1 cellular context compared by ENCODE assay signal in the genomic region with DNA sequence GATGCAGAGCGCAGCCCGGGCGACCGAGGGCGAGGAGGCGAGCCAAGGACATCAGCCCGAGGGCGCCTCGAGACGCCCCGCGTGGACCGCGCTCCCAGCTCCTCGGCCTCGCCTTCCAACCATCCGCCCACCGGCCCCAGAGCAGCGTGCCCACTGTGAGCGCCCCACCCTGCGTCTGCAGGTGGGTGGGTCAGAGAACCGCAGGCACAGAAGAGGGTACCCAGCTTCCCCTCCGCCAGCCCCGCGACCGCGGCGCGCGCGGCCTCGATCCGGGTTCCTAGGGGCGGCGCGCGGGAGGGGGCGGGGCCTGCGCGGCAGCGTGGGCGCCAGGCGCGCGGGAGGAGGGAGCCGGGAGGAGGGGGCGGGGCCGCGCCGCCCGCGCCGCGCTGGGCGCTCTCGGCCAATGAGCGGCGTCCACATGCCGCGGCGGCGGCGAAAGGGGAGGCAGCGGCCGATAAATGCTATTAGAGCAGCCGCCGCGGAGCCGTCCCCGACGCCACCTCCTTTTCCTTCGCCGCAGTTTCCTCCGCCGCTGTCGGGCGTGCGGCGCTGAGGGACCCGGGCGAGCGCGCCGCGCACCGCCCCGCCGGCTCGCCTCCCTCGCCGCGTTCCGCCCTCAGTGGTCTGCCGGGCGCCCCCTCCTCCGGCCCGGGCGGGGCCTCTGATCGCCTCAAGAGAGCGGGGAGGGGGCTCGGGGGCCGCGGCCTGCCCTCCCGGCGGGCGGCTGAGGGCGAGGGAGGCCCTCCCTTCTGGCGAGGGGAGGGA.
TF ChIP-seq lines count a peak whose summit lies in the region.

A gene (plus strand): TSS at position 464 of the 765 bp plus-strand sequence. CDS start 543 bp downstream, outside the sequence.

TF ChIP-seq in HepG2, 621 proteins besides CTCF, POLR2A, EP300 and RAD21 (continued from another document and continues in another):
- TF ChIP-seq ZC3H4 (CRISPR knock-in tag; IDR thresholded peaks at IDR 0.05; ENCODE audit: borderline replicate concordance) (no peak), SSRP1 (CRISPR knock-in tag; IDR thresholded peaks at IDR 0.05) (no peak), RCOR2 (CRISPR knock-in tag; IDR thresholded peaks at IDR 0.05) (no peak), NFE2 (CRISPR knock-in tag; IDR thresholded peaks at IDR 0.05) (no peak), GPN1 (CRISPR knock-in tag; IDR thresholded peaks at IDR 0.05; ENCODE audit: borderline replicate concordance) (0 out of 2 replicates have a peak, but pooled peaks have one; percentile 64), YY1 (IDR thresholded peaks at IDR 0.05; ENCODE audit: insufficient read depth, insufficient replicate concordance, low read depth, low read length) (peak; percentile 69), DMAP1 (CRISPR knock-in tag; IDR thresholded peaks at IDR 0.05) (peak; percentile 67; the same call in 1 of the 2 replicates), ZFP82 (CRISPR knock-in tag; IDR thresholded peaks at IDR 0.05; ENCODE audit: borderline replicate concordance) (no peak), MEF2D (CRISPR knock-in tag; IDR thresholded peaks at IDR 0.05) (no peak), ZNF761 (CRISPR knock-in tag; conservative IDR thresholded peaks at IDR 0.05) (peak; percentile 11; the same call in 1 of the 2 replicates), ZNF543 (CRISPR knock-in tag; IDR thresholded peaks at IDR 0.05) (peak; percentile 23; the same call in 1 of the 2 replicates), ZNF883 (CRISPR knock-in tag; IDR thresholded peaks at IDR 0.05; ENCODE audit: not compliant biosample characterization) (peak; percentile 18), HIVEP1 (CRISPR knock-in tag; IDR thresholded peaks at IDR 0.05) (peak; percentile 61; the same call in 1 of the 2 replicates), ZNF772 (CRISPR knock-in tag; IDR thresholded peaks at IDR 0.05) (no peak), NFIB (CRISPR knock-in tag; IDR thresholded peaks at IDR 0.05; ENCODE audit: borderline replicate concordance) (no peak), ZBTB3 (CRISPR knock-in tag; IDR thresholded peaks at IDR 0.05; ENCODE audit: borderline replicate concordance, low read depth) (no peak), ZNF33A (CRISPR knock-in tag; IDR thresholded peaks at IDR 0.05; ENCODE audit: borderline replicate concordance) (no peak), REXO4 (CRISPR knock-in tag; IDR thresholded peaks at IDR 0.05; ENCODE audit: borderline replicate concordance) (0 out of 2 replicates have a peak, but pooled peaks have one; percentile 58), ZBTB7A (CRISPR knock-in tag; IDR thresholded peaks at IDR 0.05) (0 out of 2 replicates have a peak, but pooled peaks have one; percentile 48), FOXC1 (CRISPR knock-in tag; IDR thresholded peaks at IDR 0.05; ENCODE audit: borderline replicate concordance) (peak; percentile 70; the same call in 1 of the 2 replicates), ZSCAN20 (CRISPR knock-in tag; IDR thresholded peaks at IDR 0.05; ENCODE audit: borderline replicate concordance) (no peak), ZNF768 (CRISPR knock-in tag; IDR thresholded peaks at IDR 0.05) (peak; percentile 49; the same call in 1 of the 2 replicates), ZFP62 (CRISPR knock-in tag; IDR thresholded peaks at IDR 0.05) (no peak), NR2F1 (CRISPR knock-in tag; IDR thresholded peaks at IDR 0.05) (no peak), ELF1 (CRISPR knock-in tag; IDR thresholded peaks at IDR 0.05) (0 out of 2 replicates have a peak, but pooled peaks have one; percentile 24), ZNF878 (CRISPR knock-in tag; IDR thresholded peaks at IDR 0.05) (no peak), ZBTB7B (CRISPR knock-in tag; IDR thresholded peaks at IDR 0.05) (0 out of 2 replicates have a peak, but pooled peaks have one; percentile 40), ZNF446 (CRISPR knock-in tag; IDR thresholded peaks at IDR 0.05) (0 out of 2 replicates have a peak, but pooled peaks have one; percentile 6), NFKB2 (CRISPR knock-in tag; IDR thresholded peaks at IDR 0.05; ENCODE audit: borderline replicate concordance) (peak; percentile 62; the same call in 1 of the 2 replicates), HMG20A (CRISPR knock-in tag; IDR thresholded peaks at IDR 0.05; ENCODE audit: borderline replicate concordance) (no peak), ZBTB38 (CRISPR knock-in tag; IDR thresholded peaks at IDR 0.05) (no peak), REPIN1 (CRISPR knock-in tag; IDR thresholded peaks at IDR 0.05; ENCODE audit: borderline replicate concordance, low read depth) (no peak), PCBP2 (optimal IDR thresholded peaks at IDR 0.05; ENCODE audit: low read depth, low read length, poor library complexity, severe bottlenecking) (no peak), HNRNPUL1 (IDR thresholded peaks at IDR 0.05; ENCODE audit: low read depth, low read length) (no peak), PHF21A (CRISPR knock-in tag; IDR thresholded peaks at IDR 0.05) (peak; percentile 52; the same call in 1 of the 2 replicates), WIZ (CRISPR knock-in tag; IDR thresholded peaks at IDR 0.05) (no peak), SIN3A (IDR thresholded peaks at IDR 0.05; ENCODE audit: borderline replicate concordance, low read depth, low read length) (no peak), SRSF9 (IDR thresholded peaks at IDR 0.05; ENCODE audit: borderline replicate concordance, insufficient read depth, low read depth, low read length, poor library complexity, severe bottlenecking) (no peak), MBD4 (IDR thresholded peaks at IDR 0.05; ENCODE audit: borderline replicate concordance, low read length) (no peak), JDP2 (CRISPR knock-in tag; IDR thresholded peaks at IDR 0.05; ENCODE audit: borderline replicate concordance) (no peak), ZNF782 (CRISPR knock-in tag; IDR thresholded peaks at IDR 0.05; ENCODE audit: borderline replicate concordance) (0 out of 2 replicates have a peak, but pooled peaks have one; percentile 16), TOPORS (CRISPR knock-in tag; IDR thresholded peaks at IDR 0.05) (peak; percentile 70; the same call in 1 of the 2 replicates)
- TF ChIP-seq, protein P1, sequence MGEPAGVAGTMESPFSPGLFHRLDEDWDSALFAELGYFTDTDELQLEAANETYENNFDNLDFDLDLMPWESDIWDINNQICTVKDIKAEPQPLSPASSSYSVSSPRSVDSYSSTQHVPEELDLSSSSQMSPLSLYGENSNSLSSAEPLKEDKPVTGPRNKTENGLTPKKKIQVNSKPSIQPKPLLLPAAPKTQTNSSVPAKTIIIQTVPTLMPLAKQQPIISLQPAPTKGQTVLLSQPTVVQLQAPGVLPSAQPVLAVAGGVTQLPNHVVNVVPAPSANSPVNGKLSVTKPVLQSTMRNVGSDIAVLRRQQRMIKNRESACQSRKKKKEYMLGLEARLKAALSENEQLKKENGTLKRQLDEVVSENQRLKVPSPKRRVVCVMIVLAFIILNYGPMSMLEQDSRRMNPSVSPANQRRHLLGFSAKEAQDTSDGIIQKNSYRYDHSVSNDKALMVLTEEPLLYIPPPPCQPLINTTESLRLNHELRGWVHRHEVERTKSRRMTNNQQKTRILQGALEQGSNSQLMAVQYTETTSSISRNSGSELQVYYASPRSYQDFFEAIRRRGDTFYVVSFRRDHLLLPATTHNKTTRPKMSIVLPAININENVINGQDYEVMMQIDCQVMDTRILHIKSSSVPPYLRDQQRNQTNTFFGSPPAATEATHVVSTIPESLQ (CRISPR knock-in tag; conservative IDR thresholded peaks at IDR 0.05): no peak
- TF ChIP-seq, protein P2, sequence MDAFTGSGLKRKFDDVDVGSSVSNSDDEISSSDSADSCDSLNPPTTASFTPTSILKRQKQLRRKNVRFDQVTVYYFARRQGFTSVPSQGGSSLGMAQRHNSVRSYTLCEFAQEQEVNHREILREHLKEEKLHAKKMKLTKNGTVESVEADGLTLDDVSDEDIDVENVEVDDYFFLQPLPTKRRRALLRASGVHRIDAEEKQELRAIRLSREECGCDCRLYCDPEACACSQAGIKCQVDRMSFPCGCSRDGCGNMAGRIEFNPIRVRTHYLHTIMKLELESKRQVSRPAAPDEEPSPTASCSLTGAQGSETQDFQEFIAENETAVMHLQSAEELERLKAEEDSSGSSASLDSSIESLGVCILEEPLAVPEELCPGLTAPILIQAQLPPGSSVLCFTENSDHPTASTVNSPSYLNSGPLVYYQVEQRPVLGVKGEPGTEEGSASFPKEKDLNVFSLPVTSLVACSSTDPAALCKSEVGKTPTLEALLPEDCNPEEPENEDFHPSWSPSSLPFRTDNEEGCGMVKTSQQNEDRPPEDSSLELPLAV (CRISPR knock-in tag; conservative IDR thresholded peaks at IDR 0.05; ENCODE audit: low read depth): no peak
- TF ChIP-seq, protein P3, sequence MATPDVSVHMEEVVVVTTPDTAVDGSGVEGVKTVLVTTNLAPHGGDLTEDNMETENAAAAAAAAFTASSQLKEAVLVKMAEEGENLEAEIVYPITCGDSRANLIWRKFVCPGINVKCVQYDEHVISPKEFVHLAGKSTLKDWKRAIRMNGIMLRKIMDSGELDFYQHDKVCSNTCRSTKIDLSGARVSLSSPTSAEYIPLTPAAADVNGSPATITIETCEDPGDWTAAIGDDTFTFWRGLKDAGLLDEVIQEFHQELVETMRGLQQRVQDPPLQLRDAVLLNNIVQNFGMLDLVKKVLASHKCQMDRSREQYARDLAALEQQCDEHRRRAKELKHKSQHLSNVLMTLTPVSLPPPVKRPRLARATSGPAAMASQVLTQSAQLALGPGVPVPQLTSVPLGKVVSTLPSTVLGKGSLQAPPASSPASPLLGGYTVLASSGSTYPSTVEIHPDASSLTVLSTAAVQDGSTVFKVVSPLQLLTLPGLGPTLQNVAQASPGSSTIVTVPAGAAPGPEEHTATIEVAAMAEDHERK (CRISPR knock-in tag; IDR thresholded peaks at IDR 0.05; ENCODE audit: low read depth): no peak
- TF ChIP-seq, protein P4, sequence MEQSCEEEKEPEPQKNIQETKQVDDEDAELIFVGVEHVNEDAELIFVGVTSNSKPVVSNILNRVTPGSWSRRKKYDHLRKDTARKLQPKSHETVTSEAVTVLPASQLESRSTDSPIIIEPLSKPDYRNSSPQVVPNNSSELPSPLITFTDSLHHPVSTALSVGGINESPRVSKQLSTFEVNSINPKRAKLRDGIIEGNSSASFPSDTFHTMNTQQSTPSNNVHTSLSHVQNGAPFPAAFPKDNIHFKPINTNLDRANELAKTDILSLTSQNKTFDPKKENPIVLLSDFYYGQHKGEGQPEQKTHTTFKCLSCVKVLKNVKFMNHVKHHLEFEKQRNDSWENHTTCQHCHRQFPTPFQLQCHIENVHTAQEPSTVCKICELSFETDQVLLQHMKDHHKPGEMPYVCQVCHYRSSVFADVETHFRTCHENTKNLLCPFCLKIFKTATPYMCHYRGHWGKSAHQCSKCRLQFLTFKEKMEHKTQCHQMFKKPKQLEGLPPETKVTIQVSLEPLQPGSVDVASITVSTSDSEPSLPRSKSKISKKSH (CRISPR knock-in tag; IDR thresholded peaks at IDR 0.05; ENCODE audit: borderline replicate concordance): no peak
- TF ChIP-seq, protein P5, sequence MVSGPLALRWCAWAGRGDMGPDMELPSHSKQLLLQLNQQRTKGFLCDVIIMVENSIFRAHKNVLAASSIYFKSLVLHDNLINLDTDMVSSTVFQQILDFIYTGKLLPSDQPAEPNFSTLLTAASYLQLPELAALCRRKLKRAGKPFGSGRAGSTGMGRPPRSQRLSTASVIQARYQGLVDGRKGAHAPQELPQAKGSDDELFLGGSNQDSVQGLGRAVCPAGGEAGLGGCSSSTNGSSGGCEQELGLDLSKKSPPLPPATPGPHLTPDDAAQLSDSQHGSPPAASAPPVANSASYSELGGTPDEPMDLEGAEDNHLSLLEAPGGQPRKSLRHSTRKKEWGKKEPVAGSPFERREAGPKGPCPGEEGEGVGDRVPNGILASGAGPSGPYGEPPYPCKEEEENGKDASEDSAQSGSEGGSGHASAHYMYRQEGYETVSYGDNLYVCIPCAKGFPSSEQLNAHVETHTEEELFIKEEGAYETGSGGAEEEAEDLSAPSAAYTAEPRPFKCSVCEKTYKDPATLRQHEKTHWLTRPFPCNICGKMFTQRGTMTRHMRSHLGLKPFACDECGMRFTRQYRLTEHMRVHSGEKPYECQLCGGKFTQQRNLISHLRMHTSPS (CRISPR knock-in tag; IDR thresholded peaks at IDR 0.05; ENCODE audit: low read depth): 0 out of 2 replicates have a peak, but pooled peaks have one; percentile 4
- TF ChIP-seq, protein P6, sequence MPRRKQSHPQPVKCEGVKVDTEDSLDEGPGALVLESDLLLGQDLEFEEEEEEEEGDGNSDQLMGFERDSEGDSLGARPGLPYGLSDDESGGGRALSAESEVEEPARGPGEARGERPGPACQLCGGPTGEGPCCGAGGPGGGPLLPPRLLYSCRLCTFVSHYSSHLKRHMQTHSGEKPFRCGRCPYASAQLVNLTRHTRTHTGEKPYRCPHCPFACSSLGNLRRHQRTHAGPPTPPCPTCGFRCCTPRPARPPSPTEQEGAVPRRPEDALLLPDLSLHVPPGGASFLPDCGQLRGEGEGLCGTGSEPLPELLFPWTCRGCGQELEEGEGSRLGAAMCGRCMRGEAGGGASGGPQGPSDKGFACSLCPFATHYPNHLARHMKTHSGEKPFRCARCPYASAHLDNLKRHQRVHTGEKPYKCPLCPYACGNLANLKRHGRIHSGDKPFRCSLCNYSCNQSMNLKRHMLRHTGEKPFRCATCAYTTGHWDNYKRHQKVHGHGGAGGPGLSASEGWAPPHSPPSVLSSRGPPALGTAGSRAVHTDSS (CRISPR knock-in tag; conservative IDR thresholded peaks at IDR 0.05): no peak
- TF ChIP-seq, protein P7, sequence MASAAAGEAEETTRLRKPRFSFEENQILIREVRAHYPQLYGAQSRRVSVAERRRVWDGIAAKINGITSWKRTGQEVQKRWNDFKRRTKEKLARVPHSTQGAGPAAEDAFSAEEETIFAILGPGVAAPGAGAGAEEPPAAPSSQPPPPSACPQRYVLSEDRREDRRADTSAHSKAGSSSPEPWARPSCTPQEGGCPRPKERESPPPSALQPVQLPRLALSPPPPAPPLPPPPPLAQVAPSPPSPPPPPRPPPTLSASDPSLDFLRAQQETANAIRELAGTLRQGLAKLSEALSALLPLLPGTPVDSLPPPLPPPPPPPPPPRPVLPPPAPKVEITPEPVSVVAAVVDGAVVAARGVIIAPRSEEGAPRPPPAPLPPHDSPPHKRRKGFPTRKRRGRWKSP (CRISPR knock-in tag; IDR thresholded peaks at IDR 0.05): peak; percentile 66
- TF ChIP-seq, protein P8, sequence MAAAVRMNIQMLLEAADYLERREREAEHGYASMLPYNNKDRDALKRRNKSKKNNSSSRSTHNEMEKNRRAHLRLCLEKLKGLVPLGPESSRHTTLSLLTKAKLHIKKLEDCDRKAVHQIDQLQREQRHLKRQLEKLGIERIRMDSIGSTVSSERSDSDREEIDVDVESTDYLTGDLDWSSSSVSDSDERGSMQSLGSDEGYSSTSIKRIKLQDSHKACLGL (CRISPR knock-in tag; IDR thresholded peaks at IDR 0.05): peak; percentile 68; the same call in 1 of the 2 replicates
- TF ChIP-seq, protein P9, sequence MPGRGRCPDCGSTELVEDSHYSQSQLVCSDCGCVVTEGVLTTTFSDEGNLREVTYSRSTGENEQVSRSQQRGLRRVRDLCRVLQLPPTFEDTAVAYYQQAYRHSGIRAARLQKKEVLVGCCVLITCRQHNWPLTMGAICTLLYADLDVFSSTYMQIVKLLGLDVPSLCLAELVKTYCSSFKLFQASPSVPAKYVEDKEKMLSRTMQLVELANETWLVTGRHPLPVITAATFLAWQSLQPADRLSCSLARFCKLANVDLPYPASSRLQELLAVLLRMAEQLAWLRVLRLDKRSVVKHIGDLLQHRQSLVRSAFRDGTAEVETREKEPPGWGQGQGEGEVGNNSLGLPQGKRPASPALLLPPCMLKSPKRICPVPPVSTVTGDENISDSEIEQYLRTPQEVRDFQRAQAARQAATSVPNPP (CRISPR knock-in tag; IDR thresholded peaks at IDR 0.05): peak; percentile 43; the same call in 1 of the 2 replicates
